ENCODE assay signal across 5 cellular contexts in the genomic region with DNA sequence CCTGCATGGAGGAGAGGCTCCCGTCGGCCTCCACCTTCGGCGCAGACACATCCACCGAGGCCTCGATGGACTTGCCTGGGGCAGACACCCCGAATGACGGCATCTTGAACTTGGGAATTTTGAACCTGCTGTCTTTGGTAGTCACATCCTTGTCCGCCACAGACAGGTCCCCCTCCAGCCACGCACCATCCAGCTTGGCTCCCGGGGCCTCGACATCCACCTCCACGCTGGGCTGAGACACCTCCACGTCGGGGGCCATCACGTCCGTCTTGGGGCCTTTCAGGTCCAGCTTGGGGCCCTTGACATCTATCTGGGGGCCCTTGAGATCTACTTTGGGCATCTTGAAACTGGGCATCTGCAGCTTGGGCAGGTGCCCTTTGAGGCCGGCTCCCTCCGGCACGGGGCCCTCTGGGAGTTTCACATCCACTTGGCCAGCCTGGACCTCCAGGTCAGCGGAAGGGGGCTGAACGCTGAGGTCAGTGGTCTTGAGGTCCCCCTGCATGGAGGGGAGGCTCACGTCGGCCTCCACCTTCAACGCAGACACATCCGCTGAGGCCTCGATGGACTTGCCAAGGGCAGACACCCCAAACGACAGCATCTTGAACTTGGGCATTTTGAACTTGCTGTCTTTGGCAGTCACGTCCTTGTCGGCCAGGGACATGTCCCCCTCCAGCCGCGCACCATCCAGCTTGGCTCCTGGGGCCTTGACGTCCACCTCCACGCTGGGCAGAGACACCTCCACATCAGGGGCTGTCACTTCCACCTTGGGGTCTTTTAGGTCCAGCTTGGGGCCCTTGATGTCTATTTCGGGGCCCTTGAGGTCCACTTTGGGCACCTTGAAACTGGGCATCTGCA. TPM values are rescaled to one million over a fixed set of nuclear protein-coding genes. Genes with fewer than 3 reads are reported as not detected.
"Had no signal": no experiment of that assay in that cellular context is flagged by ENCODE, and none has a peak within 500 bp of the region (broad histone marks: within the 10 kb centered on the region; RNA-seq: fewer than 3 reads in every experiment).

No MANE protein-coding gene starts in this region.

RNA-seq across cellular contexts. Expression of gene PLD4, which starts 23.4 kb away (rescaled TPM):
- total RNA-seq: gastrocnemius medialis, glomerular endothelial cell, hepatocyte, left lobe of liver had no signal

RNA-seq across cellular contexts. Expression of gene AHNAK2, which starts 30.1 kb away (rescaled TPM):
- polyA plus RNA-seq: immature natural killer cell had no signal
